In the genomic region with DNA sequence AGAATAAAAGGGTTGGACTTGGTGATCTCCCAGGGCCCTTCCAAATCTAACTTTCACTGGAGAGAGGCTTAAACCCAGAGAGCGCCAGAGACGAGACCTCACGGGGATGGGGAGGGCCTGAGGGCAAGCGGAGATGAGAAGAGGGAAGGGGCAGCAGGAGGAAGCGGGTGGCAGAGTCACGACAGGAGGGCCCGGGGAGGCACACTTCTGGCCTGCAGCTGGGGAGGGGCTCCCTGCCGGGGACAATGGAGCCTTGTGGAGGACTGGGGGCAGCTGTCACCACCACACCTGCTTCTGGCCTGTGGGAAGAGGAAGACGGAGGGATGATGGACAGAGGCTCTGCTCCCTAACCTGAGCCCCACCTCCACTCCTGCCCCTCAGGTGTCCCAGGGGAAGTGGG, we compare ENCODE assay signal across 20 cellular contexts. TPM values are rescaled to one million over a fixed set of nuclear protein-coding genes. Genes with fewer than 3 reads are reported as not detected.
DNase-seq lines count a peak whose midpoint lies in the region; ATAC-seq and TF ChIP-seq lines count a peak whose summit lies in the region.
"Had no signal": no experiment of that assay in that cellular context is flagged by ENCODE, and none has a peak within 500 bp of the region (broad histone marks: within the 10 kb centered on the region; RNA-seq: fewer than 3 reads in every experiment).

No MANE protein-coding gene starts in this region.

- H3K4me1 ChIP-seq in liver (ENCODE audit: control insufficient read depth in 4 of 4, insufficient read depth in 4 of 4, low read length in 3 of 4) (peaks cover 0 to 7% (median 0%) of the 10 kb centered on the region in 4 donors), right lobe of liver (no peaks in the 10 kb centered on the region), sigmoid colon (peaks cover 0 to 82% (median 70%) of the 10 kb centered on the region in 4 donors), hepatocyte (ENCODE audit: insufficient read depth) (no peaks in the 10 kb centered on the region)
- H3K4me1 ChIP-seq: Caco-2 had no signal

- H3K4me3 ChIP-seq in liver (ENCODE audit: low read depth in 1 of 3, low read length in 3 of 3) (no peak overlapping the region), right lobe of liver (no peak overlapping the region), dorsolateral prefrontal cortex (no peak overlapping the region), sigmoid colon (no peak overlapping the region), hepatocyte (no peak overlapping the region)
- H3K4me3 ChIP-seq: MG63 had no signal

- no peak overlapping the region for H3K9ac ChIP-seq in liver (ENCODE audit: low read depth in 1 of 2, low read length in 2 of 2)

- no peaks in the 10 kb centered on the region for H3K27me3 ChIP-seq in liver (ENCODE audit: control insufficient read depth in 4 of 4, insufficient read depth in 4 of 4, low read length in 3 of 4)
- no peaks in the 10 kb centered on the region for H3K27me3 ChIP-seq in right lobe of liver
- no peaks in the 10 kb centered on the region for H3K27me3 ChIP-seq in dorsolateral prefrontal cortex
- no peaks in the 10 kb centered on the region for H3K27me3 ChIP-seq in sigmoid colon
- H3K27me3 ChIP-seq in hepatocyte: peaks cover 27% of the 10 kb centered on the region

- no peak for DNase-seq in right lobe of liver
- DNase-seq in dorsolateral prefrontal cortex: no peak
- DNase-seq in sigmoid colon: no peak
- DNase-seq in NOMO-1 (lab: John Stamatoyannopoulos, UW; ENCODE audit: unreplicated experiment in 2 of 2): no peak
- no peak for DNase-seq in hepatocyte (ENCODE audit: low spot score)
- no peak for DNase-seq in AG08395 (ENCODE audit: low spot score)
- DNase-seq: ACHN; Caco-2; CD4-positive, CD25-positive, alpha-beta regulatory T cell; DMS153; IMR-90; Karpas-422; MG63; NCI-H1092; NCI-H187 treated with DMSO at 0.1 percent for 48 hours; NCI-H2171 treated with DMSO at 0.1 percent for 48 hours; NCI-H774 had no signal

- H3K27ac ChIP-seq in liver (ENCODE audit: low read depth in 1 of 2, low read length in 2 of 2) (peak overlapping the region; percentile 60 to 72), right lobe of liver (peak overlapping the region in 1 of 3 donors; percentile 70), dorsolateral prefrontal cortex (peak overlapping the region in 46 of 59 donors; percentile 8 to 93 (median 69)), sigmoid colon (peak overlapping the region; percentile 50 to 92 (median 91)), hepatocyte (no peak overlapping the region)

- intact Hi-C loops in right lobe of liver (cut with DNase I) (no loop called here), dorsolateral prefrontal cortex (cut with DNase I) (no loop called here), sigmoid colon (cut with DNase I) (loop anchor here (10.0 kb wide), 1 partner anchor 701 kb away; no protein-coding TSS in a partner anchor)

- H4K20me1 ChIP-seq in hepatocyte (ENCODE audit: insufficient read depth, poor library complexity, severe bottlenecking): no peaks in the 10 kb centered on the region

- no peaks in the 10 kb centered on the region for H3K9me2 ChIP-seq in hepatocyte (replicated peaks; ENCODE audit: insufficient read depth)

- no peak for TF ChIP-seq EP300 in sigmoid colon (IDR thresholded peaks at IDR 0.05)

- H3K9me3 ChIP-seq in liver (ENCODE audit: control insufficient read depth in 4 of 4, low read length in 3 of 4): no peaks in the 10 kb centered on the region
- no peaks in the 10 kb centered on the region for H3K9me3 ChIP-seq in right lobe of liver
- H3K9me3 ChIP-seq in sigmoid colon: no peaks in the 10 kb centered on the region
- no peaks in the 10 kb centered on the region for H3K9me3 ChIP-seq in hepatocyte (ENCODE audit: low read depth)
- H3K9me3 ChIP-seq: Caco-2, MG63 had no signal

- no peak for ATAC-seq in right lobe of liver
- ATAC-seq: Panc1, SK-N-SH treated with all-trans-retinoic acid at 6 μM for 48 hours had no signal

- TF ChIP-seq POLR2A in right lobe of liver (IDR thresholded peaks at IDR 0.05) (no peak), sigmoid colon (IDR thresholded peaks at IDR 0.05) (no peak)

- no peak overlapping the region for H2AFZ ChIP-seq in hepatocyte

- no peak for TF ChIP-seq RAD21 in liver (IDR thresholded peaks at IDR 0.05)

- WGBS in liver: 89% methylated on average over 9 of the region's 9 CpGs
- WGBS in right lobe of liver (ENCODE audit: insufficient coverage, low coverage, low lambda C conversion rate, missing lambda C conversion rate): 92% methylated on average over 2 of the region's 9 CpGs
- WGBS in sigmoid colon, 2 donors: 82 to 83% methylated on average over 9 of the region's 9 CpGs
- WGBS in hepatocyte (ENCODE audit: low lambda C conversion rate, missing lambda C conversion rate): 87% methylated on average over 9 of the region's 9 CpGs

- TF ChIP-seq CTCF in liver (IDR thresholded peaks at IDR 0.05; ENCODE audit: low read depth, low read length, missing input control) (no peak), right lobe of liver (IDR thresholded peaks at IDR 0.05) (no peak), dorsolateral prefrontal cortex (IDR thresholded peaks at IDR 0.05 in 54 of 56, conservative IDR thresholded peaks at IDR 0.05 in 2 of 56; ENCODE audit: low read depth in 1 of 56, partially characterized antibody in 56 of 56) (no peak), sigmoid colon (IDR thresholded peaks at IDR 0.05) (no peak), hepatocyte (IDR thresholded peaks at IDR 0.05; ENCODE audit: poor library complexity) (no peak)

- H3K4me2 ChIP-seq in hepatocyte: no peak overlapping the region

- H3K79me2 ChIP-seq in hepatocyte: no peaks in the 10 kb centered on the region

- no peaks in the 10 kb centered on the region for H3K36me3 ChIP-seq in liver (ENCODE audit: control insufficient read depth in 4 of 4, insufficient read depth in 3 of 4, low read depth in 1 of 4, low read length in 3 of 4)
- no peaks in the 10 kb centered on the region for H3K36me3 ChIP-seq in right lobe of liver
- H3K36me3 ChIP-seq in sigmoid colon: no peaks in the 10 kb centered on the region
- no peaks in the 10 kb centered on the region for H3K36me3 ChIP-seq in hepatocyte (replicated peaks; ENCODE audit: insufficient read depth, low read depth)
- H3K36me3 ChIP-seq: MG63 had no signal

TF ChIP-seq in liver, 16 proteins besides CTCF, POLR2A, EP300 and RAD21 (continues in another document):
- TF ChIP-seq JUND (IDR thresholded peaks at IDR 0.05) (no peak), HNF4A (conservative IDR thresholded peaks at IDR 0.05) (no peak), GABPA (IDR thresholded peaks at IDR 0.05 in 1 of 2, conservative IDR thresholded peaks at IDR 0.05 in 1 of 2) (no peak), EGR1 (IDR thresholded peaks at IDR 0.05; ENCODE audit: low read depth in 2 of 2) (no peak), MAX (IDR thresholded peaks at IDR 0.05) (no peak), HNF4G (IDR thresholded peaks at IDR 0.05) (no peak), YY1 (IDR thresholded peaks at IDR 0.05) (no peak), FOXA2 (IDR thresholded peaks at IDR 0.05) (no peak)
- TF ChIP-seq, protein P1, sequence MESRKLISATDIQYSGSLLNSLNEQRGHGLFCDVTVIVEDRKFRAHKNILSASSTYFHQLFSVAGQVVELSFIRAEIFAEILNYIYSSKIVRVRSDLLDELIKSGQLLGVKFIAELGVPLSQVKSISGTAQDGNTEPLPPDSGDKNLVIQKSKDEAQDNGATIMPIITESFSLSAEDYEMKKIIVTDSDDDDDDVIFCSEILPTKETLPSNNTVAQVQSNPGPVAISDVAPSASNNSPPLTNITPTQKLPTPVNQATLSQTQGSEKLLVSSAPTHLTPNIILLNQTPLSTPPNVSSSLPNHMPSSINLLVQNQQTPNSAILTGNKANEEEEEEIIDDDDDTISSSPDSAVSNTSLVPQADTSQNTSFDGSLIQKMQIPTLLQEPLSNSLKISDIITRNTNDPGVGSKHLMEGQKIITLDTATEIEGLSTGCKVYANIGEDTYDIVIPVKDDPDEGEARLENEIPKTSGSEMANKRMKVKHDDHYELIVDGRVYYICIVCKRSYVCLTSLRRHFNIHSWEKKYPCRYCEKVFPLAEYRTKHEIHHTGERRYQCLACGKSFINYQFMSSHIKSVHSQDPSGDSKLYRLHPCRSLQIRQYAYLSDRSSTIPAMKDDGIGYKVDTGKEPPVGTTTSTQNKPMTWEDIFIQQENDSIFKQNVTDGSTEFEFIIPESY (IDR thresholded peaks at IDR 0.05): no peak
- TF ChIP-seq, protein P2, sequence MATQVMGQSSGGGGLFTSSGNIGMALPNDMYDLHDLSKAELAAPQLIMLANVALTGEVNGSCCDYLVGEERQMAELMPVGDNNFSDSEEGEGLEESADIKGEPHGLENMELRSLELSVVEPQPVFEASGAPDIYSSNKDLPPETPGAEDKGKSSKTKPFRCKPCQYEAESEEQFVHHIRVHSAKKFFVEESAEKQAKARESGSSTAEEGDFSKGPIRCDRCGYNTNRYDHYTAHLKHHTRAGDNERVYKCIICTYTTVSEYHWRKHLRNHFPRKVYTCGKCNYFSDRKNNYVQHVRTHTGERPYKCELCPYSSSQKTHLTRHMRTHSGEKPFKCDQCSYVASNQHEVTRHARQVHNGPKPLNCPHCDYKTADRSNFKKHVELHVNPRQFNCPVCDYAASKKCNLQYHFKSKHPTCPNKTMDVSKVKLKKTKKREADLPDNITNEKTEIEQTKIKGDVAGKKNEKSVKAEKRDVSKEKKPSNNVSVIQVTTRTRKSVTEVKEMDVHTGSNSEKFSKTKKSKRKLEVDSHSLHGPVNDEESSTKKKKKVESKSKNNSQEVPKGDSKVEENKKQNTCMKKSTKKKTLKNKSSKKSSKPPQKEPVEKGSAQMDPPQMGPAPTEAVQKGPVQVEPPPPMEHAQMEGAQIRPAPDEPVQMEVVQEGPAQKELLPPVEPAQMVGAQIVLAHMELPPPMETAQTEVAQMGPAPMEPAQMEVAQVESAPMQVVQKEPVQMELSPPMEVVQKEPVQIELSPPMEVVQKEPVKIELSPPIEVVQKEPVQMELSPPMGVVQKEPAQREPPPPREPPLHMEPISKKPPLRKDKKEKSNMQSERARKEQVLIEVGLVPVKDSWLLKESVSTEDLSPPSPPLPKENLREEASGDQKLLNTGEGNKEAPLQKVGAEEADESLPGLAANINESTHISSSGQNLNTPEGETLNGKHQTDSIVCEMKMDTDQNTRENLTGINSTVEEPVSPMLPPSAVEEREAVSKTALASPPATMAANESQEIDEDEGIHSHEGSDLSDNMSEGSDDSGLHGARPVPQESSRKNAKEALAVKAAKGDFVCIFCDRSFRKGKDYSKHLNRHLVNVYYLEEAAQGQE (IDR thresholded peaks at IDR 0.05): no peak

RNA-seq across cellular contexts. Expression of gene PDE2A, which starts 40.2 kb away (rescaled TPM):
- total RNA-seq in liver: 10 to 100 TPM in 1 of 2 donors, 1 to 10 TPM in 1; 9.3 to 32.8 TPM
- polyA plus RNA-seq in liver: 10 to 100 TPM in 1 of 2 donors, 1 to 10 TPM in 1; 4.3 to 16.6 TPM
- total RNA-seq in right lobe of liver: 10 to 100 TPM; 11.2 to 46.3 (median 22.8) TPM
- 100 to 1,000 TPM in 119 of 120 experiments, 10 to 100 TPM in 1; 92.8 to 412 (median 240) TPM for total RNA-seq in dorsolateral prefrontal cortex
- total RNA-seq in sigmoid colon: 10 to 100 TPM; 48.9 to 75.1 (median 62.1) TPM
- polyA plus RNA-seq in sigmoid colon: 10 to 100 TPM in 1 of 3 donors, 1 to 10 TPM in 2; 1.8 to 14.7 (median 4.8) TPM
- 2.2 and 3.5 TPM in 2 replicates for total RNA-seq in hepatocyte
- polyA plus RNA-seq in hepatocyte: 0.60 and 1.1 TPM in 2 replicates
- total RNA-seq: IMR-90 had no signal
- polyA plus RNA-seq: CD4-positive, CD25-positive, alpha-beta regulatory T cell had no signal
